Comparison of ENCODE assay signal across 19 cellular contexts in the genomic region with DNA sequence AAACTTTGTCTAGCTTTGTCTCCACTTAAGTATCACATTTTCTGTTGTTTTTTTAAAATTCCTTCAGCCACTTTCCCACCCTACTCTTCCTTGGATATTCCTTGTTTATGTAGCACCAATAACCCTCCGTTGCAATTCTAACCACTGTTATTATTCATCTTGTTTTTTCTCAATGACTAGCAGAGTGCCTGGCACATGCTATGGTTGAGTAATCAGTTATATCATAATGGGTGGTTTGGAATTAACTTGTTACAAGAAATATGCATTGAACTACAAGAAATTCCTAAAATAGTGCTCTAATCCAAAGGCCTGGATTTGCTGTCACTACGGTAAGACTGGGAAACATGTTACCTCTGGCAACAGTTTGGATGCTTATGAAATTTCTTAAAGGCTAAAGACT.
DNase-seq lines count a peak whose midpoint lies in the region; ATAC-seq, FAIRE-seq and TF ChIP-seq lines count a peak whose summit lies in the region.
"Had no signal": no experiment of that assay in that cellular context is flagged by ENCODE, and none has a peak within 500 bp of the region (broad histone marks: within the 10 kb centered on the region; RNA-seq: fewer than 3 reads in every experiment).

No MANE protein-coding gene starts in this region.

- no peaks in the 10 kb centered on the region for H3K36me3 ChIP-seq in bronchial epithelial cell (ENCODE audit: control insufficient read depth, insufficient read depth, low read length)
- H3K36me3 ChIP-seq: BLaER1 treated with 17β-estradiol and CSF1 and Interleukin-3, amounts not matched to agents 10 nM and 100 nM had no signal

- TF ChIP-seq CTCF in C4-2B (conservative IDR thresholded peaks at IDR 0.05) (no peak), bronchial epithelial cell (IDR thresholded peaks at IDR 0.05; ENCODE audit: insufficient read depth, low read length, severe bottlenecking) (no peak), fibroblast of the aortic adventitia (IDR thresholded peaks at IDR 0.05; ENCODE audit: insufficient read depth, low read length) (no peak)

- FAIRE-seq in bronchial epithelial cell (lab: Jason Lieb, UNC), result no peak
- FAIRE-seq: D721Med, GM12892, GM18507, H54 had no signal

- H3K4me3 ChIP-seq in bronchial epithelial cell (ENCODE audit: low read depth, low read length) (no peak overlapping the region), fibroblast of the aortic adventitia (ENCODE audit: low read depth, low read length) (no peak overlapping the region)
- H3K4me3 ChIP-seq: BLaER1 treated with 17β-estradiol and CSF1 and Interleukin-3, amounts not matched to agents 10 nM and 100 nM; GM23338 had no signal

- no peaks in the 10 kb centered on the region for H3K27me3 ChIP-seq in bronchial epithelial cell (ENCODE audit: control insufficient read depth, insufficient read depth, low read length)
- H3K27me3 ChIP-seq: BLaER1 treated with 17β-estradiol and CSF1 and Interleukin-3, amounts not matched to agents 10 nM and 100 nM had no signal

- DNase-seq in bronchial epithelial cell (ENCODE audit: low read depth) (peak; percentile 3), fibroblast of the aortic adventitia (ENCODE audit: low read depth) (peak; percentile 65), OCI-M2 (lab: John Stamatoyannopoulos, UW; ENCODE audit: unreplicated experiment) (no peak), retina (no peak)
- DNase-seq: CD4-positive, CD25-positive, alpha-beta regulatory T cell; CD8-positive, alpha-beta memory T cell; COR-L47; GDM1; HCEC 1CT had no signal

- ATAC-seq in HG02642 (IDR thresholded peaks at IDR 0.05; ENCODE audit: poor library complexity, unreplicated experiment), result no peak
- ATAC-seq in HG03175 (IDR thresholded peaks at IDR 0.05; ENCODE audit: unreplicated experiment), result no peak
- ATAC-seq: GM23338 had no signal

- peak overlapping the region; percentile 54; the same call in 1 of the 2 replicates for H3K27ac ChIP-seq in C4-2B
- H3K27ac ChIP-seq: BLaER1 treated with 17β-estradiol and CSF1 and Interleukin-3, amounts not matched to agents 10 nM and 100 nM; HL-60 had no signal

Comparison
In these comparisons a context has a peak if more than half of its experiments do, and no peak if none do; other contexts are left out.
1. DNase-seq: peak in bronchial epithelial cell (single experiment) and fibroblast of the aortic adventitia (single experiment); none in OCI-M2 (single experiment) and retina (single experiment).